In the genomic region with DNA sequence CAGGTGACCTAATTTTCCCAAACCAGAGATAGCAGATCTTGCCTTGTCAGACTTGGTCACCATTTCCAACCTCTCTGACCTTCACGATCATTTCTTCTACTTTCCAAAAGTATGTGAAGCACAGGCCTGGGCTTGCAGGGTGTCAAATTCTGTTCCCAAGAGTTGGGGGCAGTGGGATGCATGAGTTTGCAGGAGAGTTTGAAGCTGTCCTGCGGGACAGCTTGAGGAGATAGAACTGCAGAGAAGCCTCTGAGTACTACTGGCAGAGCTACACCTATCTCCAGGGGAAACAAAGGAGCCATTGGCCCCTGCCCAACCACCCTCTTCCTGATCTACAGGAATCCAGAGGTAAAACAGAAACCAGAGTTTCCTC, we compare ENCODE assay signal across 10 cellular contexts. TPM values are rescaled to one million over a fixed set of nuclear protein-coding genes. Genes with fewer than 3 reads are reported as not detected.
DNase-seq lines count a peak whose midpoint lies in the region; ATAC-seq and TF ChIP-seq lines count a peak whose summit lies in the region.
"Had no signal": no experiment of that assay in that cellular context is flagged by ENCODE, and none has a peak within 500 bp of the region (broad histone marks: within the 10 kb centered on the region; RNA-seq: fewer than 3 reads in every experiment).

No MANE protein-coding gene starts in this region.

- no peak for TF ChIP-seq CTCF in smooth muscle cell (IDR thresholded peaks at IDR 0.05; ENCODE audit: borderline replicate concordance, insufficient read depth, poor library complexity, severe bottlenecking)

- no peaks in the 10 kb centered on the region for H3K27me3 Mint-ChIP-seq in activated T-helper 17 cell treated with anti-CD3 and anti-CD28 coated beads, Interleukin-2, amount 50 U/mL, for 72 hours
- peaks cover 0 to 7% (median 4%) of the 10 kb centered on the region in 3 donors for H3K27me3 Mint-ChIP-seq in immature natural killer cell (ENCODE audit: low read depth in 3 of 3)

- H3K27ac Mint-ChIP-seq in activated T-helper 17 cell treated with anti-CD3 and anti-CD28 coated beads, Interleukin-2, amount 50 U/mL, for 72 hours: no peak overlapping the region
- H3K27ac Mint-ChIP-seq in immature natural killer cell: peak overlapping the region in 5 of 6 donors; percentile 59 to 86 (median 80)

- H3K27ac ChIP-seq in HUES6 (ENCODE audit: low read depth, low read length) (peak overlapping the region; percentile 36; the same call in 1 of the 2 replicates), smooth muscle cell (ENCODE audit: low read depth) (peak overlapping the region; percentile 86)

- H2AFZ ChIP-seq in smooth muscle cell (ENCODE audit: low read depth): no peak overlapping the region

- DNase-seq in immature natural killer cell (no peak), smooth muscle cell (lab: John Stamatoyannopoulos, UW; ENCODE audit: unreplicated experiment) (no peak), medulla oblongata (ENCODE audit: extremely low spot score) (no peak), GM03348 (ENCODE audit: low spot score) (no peak)
- DNase-seq: NCI-H1417 treated with DMSO at 0.1 percent for 48 hours had no signal

- H3K79me2 ChIP-seq in smooth muscle cell (ENCODE audit: low read depth): no peaks in the 10 kb centered on the region

- WGBS in smooth muscle cell (ENCODE audit: low lambda C conversion rate): 67% methylated on average over 2 of the region's 2 CpGs

- H3K4me3 Mint-ChIP-seq in activated T-helper 17 cell treated with anti-CD3 and anti-CD28 coated beads, Interleukin-2, amount 50 U/mL, for 72 hours: no peak overlapping the region
- H3K4me3 Mint-ChIP-seq in immature natural killer cell: peak overlapping the region in 1 of 5 donors; percentile 66

- peak overlapping the region; percentile 49 for H3K9ac ChIP-seq in HUES6 (ENCODE audit: low read length)
- H3K9ac ChIP-seq in smooth muscle cell (ENCODE audit: low read depth): peak overlapping the region; percentile 39

- peaks cover 29% of the 10 kb centered on the region for H3K4me1 ChIP-seq in HUES6 (ENCODE audit: control insufficient read depth, insufficient read depth, low read length)
- peaks cover 16% of the 10 kb centered on the region for H3K4me1 ChIP-seq in smooth muscle cell (ENCODE audit: low read depth)

- peaks cover 12% of the 10 kb centered on the region for H3F3A ChIP-seq in smooth muscle cell (ENCODE audit: low read depth)

- peak; percentile 16 for ATAC-seq in activated T-helper 17 cell treated with anti-CD3 and anti-CD28 coated beads, Interleukin-2, amount 50 U/mL, for 72 hours (replicated peaks)
- no peak for ATAC-seq in HG03139 (IDR thresholded peaks at IDR 0.05; ENCODE audit: unreplicated experiment)
- ATAC-seq in HG03045 (IDR thresholded peaks at IDR 0.05; ENCODE audit: unreplicated experiment): no peak

- H4K20me1 ChIP-seq in smooth muscle cell (ENCODE audit: low read depth): no peaks in the 10 kb centered on the region

- H3K4me1 Mint-ChIP-seq in activated T-helper 17 cell treated with anti-CD3 and anti-CD28 coated beads, Interleukin-2, amount 50 U/mL, for 72 hours: peaks cover 56% of the 10 kb centered on the region
- H3K4me1 Mint-ChIP-seq in immature natural killer cell: peaks cover 35 to 64% of the 10 kb centered on the region in 2 donors

- H3K27me3 ChIP-seq in HUES6 (ENCODE audit: control insufficient read depth, insufficient read depth, low read length) (no peaks in the 10 kb centered on the region), smooth muscle cell (ENCODE audit: low read depth) (no peaks in the 10 kb centered on the region)

- no peaks in the 10 kb centered on the region for H3K9me3 Mint-ChIP-seq in activated T-helper 17 cell treated with anti-CD3 and anti-CD28 coated beads, Interleukin-2, amount 50 U/mL, for 72 hours
- H3K9me3 Mint-ChIP-seq in immature natural killer cell: no peaks in the 10 kb centered on the region

- no peaks in the 10 kb centered on the region for H3K36me3 Mint-ChIP-seq in activated T-helper 17 cell treated with anti-CD3 and anti-CD28 coated beads, Interleukin-2, amount 50 U/mL, for 72 hours (ENCODE audit: low read depth)
- H3K36me3 Mint-ChIP-seq in immature natural killer cell: no peaks in the 10 kb centered on the region

- peak overlapping the region; percentile 46 for H3K4me2 ChIP-seq in smooth muscle cell

- H3K9me3 ChIP-seq in HUES6 (ENCODE audit: control insufficient read depth, insufficient read depth, low read depth, low read length) (no peaks in the 10 kb centered on the region), smooth muscle cell (replicated peaks; ENCODE audit: low read depth) (no peaks in the 10 kb centered on the region)

- H3K4me3 ChIP-seq in HUES6 (ENCODE audit: low read depth, low read length) (no peak overlapping the region), smooth muscle cell (no peak overlapping the region)

- no peaks in the 10 kb centered on the region for H3K36me3 ChIP-seq in HUES6 (ENCODE audit: control insufficient read depth, insufficient read depth, low read length)
- no peaks in the 10 kb centered on the region for H3K36me3 ChIP-seq in smooth muscle cell (ENCODE audit: low read depth)

RNA-seq across cellular contexts. Expression of a gene that starts 11.3 kb away (rescaled TPM):
- 100 to 1,000 TPM in 1 of 2 donors, 10 to 100 TPM in 1; 74.2 to 269 TPM for total RNA-seq in activated T-helper 17 cell treated with anti-CD3 and anti-CD28 coated beads, Interleukin-2, amount 50 U/mL, for 72 hours
- polyA plus RNA-seq in immature natural killer cell: 1,000 to 10,000 TPM; 3,408 to 4,367 (median 4,229) TPM
- 365 and 384 TPM in 2 replicates for total RNA-seq in smooth muscle cell
- 197 and 206 TPM in 2 replicates for polyA plus RNA-seq in smooth muscle cell

RNA-seq across cellular contexts. Expression of a gene that starts 20.6 kb away (rescaled TPM):
- total RNA-seq in activated T-helper 17 cell treated with anti-CD3 and anti-CD28 coated beads, Interleukin-2, amount 50 U/mL, for 72 hours: 10 to 100 TPM; 16.9 to 26.0 TPM
- polyA plus RNA-seq in immature natural killer cell (100 to 1,000 TPM; 112 to 207 (median 119) TPM), smooth muscle cell (26.4 and 33.6 TPM in 2 replicates)
- 17.7 and 22.2 TPM in 2 replicates for total RNA-seq in smooth muscle cell

RNA-seq across cellular contexts. Expression of a gene that starts 20.7 kb away (rescaled TPM):
- total RNA-seq in activated T-helper 17 cell treated with anti-CD3 and anti-CD28 coated beads, Interleukin-2, amount 50 U/mL, for 72 hours: 1 to 10 TPM; 4.6 to 4.8 TPM
- under 1 TPM in 2 of 3 donors, not detected in 1; 0.11 to 0.55 TPM for polyA plus RNA-seq in immature natural killer cell
- 0.36 and 0.49 TPM in 2 replicates for total RNA-seq in smooth muscle cell
- 1.3 and 2.4 TPM in 2 replicates for polyA plus RNA-seq in smooth muscle cell

RNA-seq across cellular contexts. Expression of a gene that starts 27.3 kb away (rescaled TPM):
- 10 to 100 TPM; 43.4 to 61.2 TPM for total RNA-seq in activated T-helper 17 cell treated with anti-CD3 and anti-CD28 coated beads, Interleukin-2, amount 50 U/mL, for 72 hours
- polyA plus RNA-seq in immature natural killer cell (10 to 100 TPM; 17.9 to 28.0 (median 20.7) TPM), smooth muscle cell (26.2 and 31.1 TPM in 2 replicates)
- total RNA-seq in smooth muscle cell: 23.2 and 32.7 TPM in 2 replicates

RNA-seq across cellular contexts. Expression of a gene that starts 36.4 kb away (rescaled TPM):
- total RNA-seq in activated T-helper 17 cell treated with anti-CD3 and anti-CD28 coated beads, Interleukin-2, amount 50 U/mL, for 72 hours: not detected
- polyA plus RNA-seq in immature natural killer cell: not detected
- total RNA-seq in smooth muscle cell: not detected in 2 replicates
- not detected in 2 replicates for polyA plus RNA-seq in smooth muscle cell
- total RNA-seq: posterior vena cava had no signal
